ENCODE assay signal across 17 cellular contexts in genomic region chr1:83673287-83673686, GRCh38.
DNase-seq lines count a peak whose midpoint lies in the region; ATAC-seq and TF ChIP-seq lines count a peak whose summit lies in the region.
"Had no signal": no experiment of that assay in that cellular context is flagged by ENCODE, and none has a peak within 500 bp of the region (broad histone marks: within the 10 kb centered on the region; RNA-seq: fewer than 3 reads in every experiment).

No MANE protein-coding gene starts in this region.

- DNase-seq in GM10248 (ENCODE audit: extremely low spot score) (peak; percentile 16), NCI-H2081 (lab: John Stamatoyannopoulos, UW) (no peak), activated gamma-delta T cell treated with Interleukin-2 at 50 U/mL for 16 hours (no peak), mucosa of gallbladder (ENCODE audit: low spot score) (no peak)
- DNase-seq in activated CD8-positive, alpha-beta memory T cell treated with anti-CD3 and anti-CD28 coated beads, Interleukin-2, amount 50 U/mL, for 4 hours: no peak
- DNase-seq: activated CD4-positive, alpha-beta T cell treated with anti-CD3 and anti-CD28 coated beads, Interleukin-2, amount 10 ng/mL, durations not matched to agents 7 days and 5 days; adrenal gland; gastrocnemius medialis; naive thymus-derived CD8-positive, alpha-beta T cell; NCI-H1694; NCI-H510A treated with DMSO at 0.1 percent for 48 hours; psoas muscle; SIG-M5 had no signal

- no peak overlapping the region for H3K4me3 ChIP-seq in OCI-LY3 (ENCODE audit: low read length)
- H3K4me3 ChIP-seq: adrenal gland, gastrocnemius medialis, lung, psoas muscle had no signal

- peak overlapping the region; percentile 49 for H3K4me2 ChIP-seq in OCI-LY3 (ENCODE audit: low read length)

- H3K79me2 ChIP-seq in OCI-LY3 (ENCODE audit: low read length): no peaks in the 10 kb centered on the region

- no peaks in the 10 kb centered on the region for H3K27me3 ChIP-seq in OCI-LY3 (ENCODE audit: low read depth, low read length)
- H3K27me3 ChIP-seq: adrenal gland, gastrocnemius medialis had no signal

- peaks cover 15% of the 10 kb centered on the region for H3K4me1 ChIP-seq in OCI-LY3 (ENCODE audit: low read length)
- H3K4me1 ChIP-seq: adrenal gland, gastrocnemius medialis, psoas muscle had no signal

- no peaks in the 10 kb centered on the region for H3K9me3 ChIP-seq in OCI-LY3 (ENCODE audit: insufficient read depth, low read length)
- H3K9me3 ChIP-seq: adrenal gland, gastrocnemius medialis, psoas muscle had no signal

- ATAC-seq in GM19328 (IDR thresholded peaks at IDR 0.05; ENCODE audit: unreplicated experiment) (peak; percentile 42), HG02870 (IDR thresholded peaks at IDR 0.05; ENCODE audit: unreplicated experiment) (peak; percentile 91)
- ATAC-seq: gastrocnemius medialis; naive thymus-derived CD8-positive, alpha-beta T cell; psoas muscle had no signal

- no peak overlapping the region for H2AFZ ChIP-seq in OCI-LY3 (ENCODE audit: low read depth, low read length)

- H3K36me3 ChIP-seq in OCI-LY3 (replicated peaks; ENCODE audit: low read depth, low read length): no peaks in the 10 kb centered on the region
- H3K36me3 ChIP-seq: adrenal gland, gastrocnemius medialis had no signal

- no peak overlapping the region for H3K27ac ChIP-seq in OCI-LY3 (ENCODE audit: low read length)
- H3K27ac ChIP-seq: adrenal gland, gastrocnemius medialis, psoas muscle had no signal

- CTCF ChIA-PET in GM10248 (lab: Yijun Ruan, JAX): no interaction called here

- H3K9ac ChIP-seq in OCI-LY3 (ENCODE audit: low read length): no peak overlapping the region

- TF ChIP-seq CTCF in GM10248 (IDR thresholded peaks at IDR 0.05; ENCODE audit: control extremely low read depth, extremely low read depth, low read depth, missing control alignments) (no peak), OCI-LY3 (IDR thresholded peaks at IDR 0.05; ENCODE audit: low read depth, low read length) (no peak)

- H4K20me1 ChIP-seq in OCI-LY3 (ENCODE audit: insufficient read depth, low read length): no peaks in the 10 kb centered on the region

- POLR2A ChIA-PET in GM10248 (lab: Yijun Ruan, JAX): no interaction called here
